Comparison of ENCODE assay signal across 17 cellular contexts in genomic region chr12:83003026-83003425, GRCh38.
DNase-seq lines count a peak whose midpoint lies in the region; ATAC-seq and TF ChIP-seq lines count a peak whose summit lies in the region.
"Had no signal": no experiment of that assay in that cellular context is flagged by ENCODE, and none has a peak within 500 bp of the region (broad histone marks: within the 10 kb centered on the region; RNA-seq: fewer than 3 reads in every experiment).

No MANE protein-coding gene starts in this region.

- H3K4me1 ChIP-seq in tibial artery, result no peaks in the 10 kb centered on the region
- H3K4me1 ChIP-seq: A549, Caco-2 had no signal

- H3K4me3 ChIP-seq in LNCaP clone FGC (ENCODE audit: low read depth, low read length) (no peak overlapping the region), tibial artery (no peak overlapping the region)
- H3K4me3 ChIP-seq: A549 had no signal

- no peak for ATAC-seq in left lobe of liver
- ATAC-seq: A549 had no signal

- intact Hi-C loops in tibial artery (cut with DNase I; ENCODE audit: low total_unique reads), result no loop called here

- no peaks in the 10 kb centered on the region for H3K27me3 ChIP-seq in tibial artery

- TF ChIP-seq CTCF in LNCaP clone FGC (IDR thresholded peaks at IDR 0.05; ENCODE audit: control insufficient read depth, extremely low read depth, insufficient read depth) (no peak), glutamatergic neuron (IDR thresholded peaks at IDR 0.05; ENCODE audit: partially characterized antibody, unreplicated experiment) (no peak), tibial artery (IDR thresholded peaks at IDR 0.05) (no peak)

- no peak overlapping the region for H3K27ac ChIP-seq in tibial artery
- H3K27ac ChIP-seq: 22Rv1, A549, C4-2B had no signal

- no peak overlapping the region for H3K4me3 Mint-ChIP-seq in glutamatergic neuron (ENCODE audit: unreplicated experiment)
- H3K4me3 Mint-ChIP-seq: CD4-positive, alpha-beta T cell had no signal

- peaks cover 34% of the 10 kb centered on the region for H3K36me3 Mint-ChIP-seq in glutamatergic neuron (ENCODE audit: unreplicated experiment)

- DNase-seq in SIG-M5 treated with dmso at 0.1 percent for 504 hours (lab: John Stamatoyannopoulos, UW; ENCODE audit: unreplicated experiment), result peak; percentile 12
- DNase-seq in SIG-M5 (lab: John Stamatoyannopoulos, UW), result no peak
- DNase-seq in LNCaP clone FGC (ENCODE audit: low read depth), result peak; percentile 56
- DNase-seq in glutamatergic neuron, result no peak
- DNase-seq in left lobe of liver (ENCODE audit: low spot score), result no peak
- no peak for DNase-seq in DMS53 (lab: John Stamatoyannopoulos, UW)
- no peak for DNase-seq in tibial artery
- DNase-seq: AML-193; Caco-2; CD4-positive, alpha-beta T cell; DMS79; GDM1; GOT3; H7 had no signal

- peaks cover 5% of the 10 kb centered on the region for H3K27me3 Mint-ChIP-seq in glutamatergic neuron (ENCODE audit: unreplicated experiment)
- H3K27me3 Mint-ChIP-seq: CD4-positive, alpha-beta T cell had no signal

- peaks cover 10% of the 10 kb centered on the region for H3K4me1 Mint-ChIP-seq in glutamatergic neuron (ENCODE audit: low read depth, unreplicated experiment)

- no peaks in the 10 kb centered on the region for H3K36me3 ChIP-seq in tibial artery

- no peaks in the 10 kb centered on the region for H3K9me3 ChIP-seq in tibial artery
- H3K9me3 ChIP-seq: Caco-2 had no signal

- peaks cover 7% of the 10 kb centered on the region for H3K9me3 Mint-ChIP-seq in glutamatergic neuron (ENCODE audit: unreplicated experiment)

- peak overlapping the region; percentile 45 for H3K27ac Mint-ChIP-seq in glutamatergic neuron (ENCODE audit: unreplicated experiment)
- H3K27ac Mint-ChIP-seq: CD4-positive, alpha-beta T cell had no signal

Comparison
In these comparisons a context has a peak if more than half of its experiments do, and no peak if none do; other contexts are left out.
1. DNase-seq: peak in SIG-M5 treated with dmso at 0.1 percent for 504 hours (single experiment) and LNCaP clone FGC (single experiment); none in SIG-M5 (single experiment), glutamatergic neuron (single experiment), left lobe of liver (single experiment), DMS53 (single experiment) and tibial artery (0 of 2).